ENCODE assay signal across 1 cellular context in genomic region chr12:132710422-132711168, GRCh38.
TF ChIP-seq lines count a peak whose summit lies in the region.

Gene PGAM5 (plus strand): TSS chr12:132710842. CDS start chr12:132710877, 35 bp downstream.

TF ChIP-seq in HepG2, 621 proteins besides CTCF, POLR2A, EP300 and RAD21 (continued from another document and continues in another):
- TF ChIP-seq, protein P1, sequence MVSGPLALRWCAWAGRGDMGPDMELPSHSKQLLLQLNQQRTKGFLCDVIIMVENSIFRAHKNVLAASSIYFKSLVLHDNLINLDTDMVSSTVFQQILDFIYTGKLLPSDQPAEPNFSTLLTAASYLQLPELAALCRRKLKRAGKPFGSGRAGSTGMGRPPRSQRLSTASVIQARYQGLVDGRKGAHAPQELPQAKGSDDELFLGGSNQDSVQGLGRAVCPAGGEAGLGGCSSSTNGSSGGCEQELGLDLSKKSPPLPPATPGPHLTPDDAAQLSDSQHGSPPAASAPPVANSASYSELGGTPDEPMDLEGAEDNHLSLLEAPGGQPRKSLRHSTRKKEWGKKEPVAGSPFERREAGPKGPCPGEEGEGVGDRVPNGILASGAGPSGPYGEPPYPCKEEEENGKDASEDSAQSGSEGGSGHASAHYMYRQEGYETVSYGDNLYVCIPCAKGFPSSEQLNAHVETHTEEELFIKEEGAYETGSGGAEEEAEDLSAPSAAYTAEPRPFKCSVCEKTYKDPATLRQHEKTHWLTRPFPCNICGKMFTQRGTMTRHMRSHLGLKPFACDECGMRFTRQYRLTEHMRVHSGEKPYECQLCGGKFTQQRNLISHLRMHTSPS (CRISPR knock-in tag; IDR thresholded peaks at IDR 0.05; ENCODE audit: low read depth): no peak; the same call in 1 of the 2 replicates
- peak; percentile 94 for TF ChIP-seq RBFOX2 (IDR thresholded peaks at IDR 0.05; ENCODE audit: low read depth, low read length)
- no peak for TF ChIP-seq FOXP1 (IDR thresholded peaks at IDR 0.05)
- no peak for TF ChIP-seq FOXP1 (CRISPR knock-in tag; IDR thresholded peaks at IDR 0.05)
- TF ChIP-seq NR2F2 (IDR thresholded peaks at IDR 0.05; ENCODE audit: borderline replicate concordance, low read depth): no peak
- no peak for TF ChIP-seq CEBPZ (IDR thresholded peaks at IDR 0.05; ENCODE audit: low read length)
- 0 out of 2 replicates have a peak, but pooled peaks have one; percentile 73 for TF ChIP-seq ZMYM2 (CRISPR knock-in tag; IDR thresholded peaks at IDR 0.05)
- TF ChIP-seq ISL2 (CRISPR knock-in tag; IDR thresholded peaks at IDR 0.05): peak; percentile 53; the same call in 1 of the 2 replicates
- TF ChIP-seq SSRP1 (CRISPR knock-in tag; IDR thresholded peaks at IDR 0.05): no peak
- peak in 1 of 2 experiments; percentile 89; a peak in 2 of 4 replicates for TF ChIP-seq KLF16 (CRISPR knock-in tag; IDR thresholded peaks at IDR 0.05)
- TF ChIP-seq MAFK (conservative IDR thresholded peaks at IDR 0.05 in 1 of 2, IDR thresholded peaks at IDR 0.05 in 1 of 2; ENCODE audit: low read length in 2 of 2): no peak
- TF ChIP-seq CSRNP2 (CRISPR knock-in tag; conservative IDR thresholded peaks at IDR 0.05; ENCODE audit: low read depth): peak; percentile 80
- TF ChIP-seq ZNF615 (CRISPR knock-in tag; IDR thresholded peaks at IDR 0.05; ENCODE audit: borderline replicate concordance): peak; percentile 79; the same call in 1 of the 2 replicates
- peak; percentile 26 for TF ChIP-seq MED8 (CRISPR knock-in tag; IDR thresholded peaks at IDR 0.05; ENCODE audit: insufficient replicate concordance)
- no peak for TF ChIP-seq ZNF850 (CRISPR knock-in tag; conservative IDR thresholded peaks at IDR 0.05)
- TF ChIP-seq NKX3-1 (CRISPR knock-in tag; IDR thresholded peaks at IDR 0.05): peak; percentile 63; the same call in 1 of the 2 replicates
- no peak for TF ChIP-seq SMAD3 (CRISPR knock-in tag; IDR thresholded peaks at IDR 0.05)
- TF ChIP-seq ARHGAP35 (CRISPR knock-in tag; IDR thresholded peaks at IDR 0.05; ENCODE audit: borderline replicate concordance): peak; percentile 87
- TF ChIP-seq ZNF550 (CRISPR knock-in tag; IDR thresholded peaks at IDR 0.05; ENCODE audit: borderline replicate concordance): 0 out of 2 replicates have a peak, but pooled peaks have one; percentile 46
- peak; percentile 47; the same call in 1 of the 2 replicates for TF ChIP-seq E2F5 (CRISPR knock-in tag; conservative IDR thresholded peaks at IDR 0.05)
- 0 out of 2 replicates have a peak, but pooled peaks have one; percentile 16 for TF ChIP-seq HNF4A (CRISPR knock-in tag; IDR thresholded peaks at IDR 0.05)
- TF ChIP-seq SP5 (CRISPR knock-in tag; IDR thresholded peaks at IDR 0.05; ENCODE audit: borderline replicate concordance, low read depth): 0 out of 2 replicates have a peak, but pooled peaks have one; percentile 47
- TF ChIP-seq, protein P2, sequence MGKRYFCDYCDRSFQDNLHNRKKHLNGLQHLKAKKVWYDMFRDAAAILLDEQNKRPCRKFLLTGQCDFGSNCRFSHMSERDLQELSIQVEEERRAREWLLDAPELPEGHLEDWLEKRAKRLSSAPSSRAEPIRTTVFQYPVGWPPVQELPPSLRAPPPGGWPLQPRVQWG (CRISPR knock-in tag; IDR thresholded peaks at IDR 0.05; ENCODE audit: borderline replicate concordance, low read depth): no peak
- peak; percentile 73; the same call in 1 of the 2 replicates for TF ChIP-seq ZNF343 (CRISPR knock-in tag; IDR thresholded peaks at IDR 0.05)
- peak; percentile 89; the same call in 1 of the 2 replicates for TF ChIP-seq ZNF749 (CRISPR knock-in tag; IDR thresholded peaks at IDR 0.05; ENCODE audit: borderline replicate concordance)
- 0 out of 2 replicates have a peak, but pooled peaks have one; percentile 20 for TF ChIP-seq ZNF572 (CRISPR knock-in tag; IDR thresholded peaks at IDR 0.05)
- TF ChIP-seq NR2F6 (IDR thresholded peaks at IDR 0.05): no peak
- TF ChIP-seq NR2F6 (CRISPR knock-in tag; IDR thresholded peaks at IDR 0.05): peak; percentile 56; the same call in 1 of the 2 replicates
- peak; percentile 65 for TF ChIP-seq ZBTB33 (CRISPR knock-in tag; IDR thresholded peaks at IDR 0.05)
- TF ChIP-seq CENPT (CRISPR knock-in tag; IDR thresholded peaks at IDR 0.05; ENCODE audit: low read depth): no peak
- TF ChIP-seq SOX5 (CRISPR knock-in tag; IDR thresholded peaks at IDR 0.05; ENCODE audit: borderline replicate concordance): peak; percentile 32; the same call in 1 of the 2 replicates
- 0 out of 2 replicates have a peak, but pooled peaks have one; percentile 56 for TF ChIP-seq ZBTB34 (CRISPR knock-in tag; IDR thresholded peaks at IDR 0.05)
- TF ChIP-seq, protein P3, sequence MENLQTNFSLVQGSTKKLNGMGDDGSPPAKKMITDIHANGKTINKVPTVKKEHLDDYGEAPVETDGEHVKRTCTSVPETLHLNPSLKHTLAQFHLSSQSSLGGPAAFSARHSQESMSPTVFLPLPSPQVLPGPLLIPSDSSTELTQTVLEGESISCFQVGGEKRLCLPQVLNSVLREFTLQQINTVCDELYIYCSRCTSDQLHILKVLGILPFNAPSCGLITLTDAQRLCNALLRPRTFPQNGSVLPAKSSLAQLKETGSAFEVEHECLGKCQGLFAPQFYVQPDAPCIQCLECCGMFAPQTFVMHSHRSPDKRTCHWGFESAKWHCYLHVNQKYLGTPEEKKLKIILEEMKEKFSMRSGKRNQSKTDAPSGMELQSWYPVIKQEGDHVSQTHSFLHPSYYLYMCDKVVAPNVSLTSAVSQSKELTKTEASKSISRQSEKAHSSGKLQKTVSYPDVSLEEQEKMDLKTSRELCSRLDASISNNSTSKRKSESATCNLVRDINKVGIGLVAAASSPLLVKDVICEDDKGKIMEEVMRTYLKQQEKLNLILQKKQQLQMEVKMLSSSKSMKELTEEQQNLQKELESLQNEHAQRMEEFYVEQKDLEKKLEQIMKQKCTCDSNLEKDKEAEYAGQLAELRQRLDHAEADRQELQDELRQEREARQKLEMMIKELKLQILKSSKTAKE (CRISPR knock-in tag; IDR thresholded peaks at IDR 0.05; ENCODE audit: borderline replicate concordance): no peak; the same call in 1 of the 2 replicates
- no peak for TF ChIP-seq GZF1 (CRISPR knock-in tag; IDR thresholded peaks at IDR 0.05)
- TF ChIP-seq, protein P4, sequence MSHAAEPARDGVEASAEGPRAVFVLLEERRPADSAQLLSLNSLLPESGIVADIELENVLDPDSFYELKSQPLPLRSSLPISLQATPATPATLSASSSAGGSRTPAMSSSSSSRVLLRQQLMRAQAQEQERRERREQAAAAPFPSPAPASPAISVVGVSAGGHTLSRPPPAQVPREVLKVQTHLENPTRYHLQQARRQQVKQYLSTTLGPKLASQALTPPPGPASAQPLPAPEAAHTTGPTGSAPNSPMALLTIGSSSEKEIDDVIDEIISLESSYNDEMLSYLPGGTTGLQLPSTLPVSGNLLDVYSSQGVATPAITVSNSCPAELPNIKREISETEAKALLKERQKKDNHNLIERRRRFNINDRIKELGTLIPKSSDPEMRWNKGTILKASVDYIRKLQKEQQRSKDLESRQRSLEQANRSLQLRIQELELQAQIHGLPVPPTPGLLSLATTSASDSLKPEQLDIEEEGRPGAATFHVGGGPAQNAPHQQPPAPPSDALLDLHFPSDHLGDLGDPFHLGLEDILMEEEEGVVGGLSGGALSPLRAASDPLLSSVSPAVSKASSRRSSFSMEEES (CRISPR knock-in tag; IDR thresholded peaks at IDR 0.05): peak; percentile 29; the same call in 1 of the 2 replicates
- no peak for TF ChIP-seq SETDB1 (CRISPR knock-in tag; IDR thresholded peaks at IDR 0.05; ENCODE audit: borderline replicate concordance)
- TF ChIP-seq ASH2L (IDR thresholded peaks at IDR 0.05; ENCODE audit: insufficient read length, low read depth, low read length): peak; percentile 55
- no peak; the same call in 1 of the 2 replicates for TF ChIP-seq ZNF724P (CRISPR knock-in tag; IDR thresholded peaks at IDR 0.05; ENCODE audit: borderline replicate concordance)
- TF ChIP-seq CEBPG (CRISPR knock-in tag; IDR thresholded peaks at IDR 0.05): peak; percentile 26; the same call in 1 of the 2 replicates
- TF ChIP-seq PHF5A (CRISPR knock-in tag; IDR thresholded peaks at IDR 0.05; ENCODE audit: low read depth, unreplicated experiment): peak; percentile 64
- TF ChIP-seq ZNF780A (CRISPR knock-in tag; IDR thresholded peaks at IDR 0.05): 0 out of 2 replicates have a peak, but pooled peaks have one; percentile 16
- TF ChIP-seq MXD3 (CRISPR knock-in tag; IDR thresholded peaks at IDR 0.05): peak; percentile 95
- TF ChIP-seq ZNF275 (CRISPR knock-in tag; IDR thresholded peaks at IDR 0.05; ENCODE audit: borderline replicate concordance): peak; percentile 82; the same call in 1 of the 2 replicates
- 0 out of 2 replicates have a peak, but pooled peaks have one; percentile 40 for TF ChIP-seq BCL6 (CRISPR knock-in tag; IDR thresholded peaks at IDR 0.05)
- no peak for TF ChIP-seq SOX13 (IDR thresholded peaks at IDR 0.05)
- peak in 1 of 2 experiments; percentile 37; a peak in 2 of 4 replicates for TF ChIP-seq SOX13 (CRISPR knock-in tag; conservative IDR thresholded peaks at IDR 0.05 in 1 of 2, IDR thresholded peaks at IDR 0.05 in 1 of 2)
